Comparison of ENCODE assay signal across 12 cellular contexts in the genomic region with DNA sequence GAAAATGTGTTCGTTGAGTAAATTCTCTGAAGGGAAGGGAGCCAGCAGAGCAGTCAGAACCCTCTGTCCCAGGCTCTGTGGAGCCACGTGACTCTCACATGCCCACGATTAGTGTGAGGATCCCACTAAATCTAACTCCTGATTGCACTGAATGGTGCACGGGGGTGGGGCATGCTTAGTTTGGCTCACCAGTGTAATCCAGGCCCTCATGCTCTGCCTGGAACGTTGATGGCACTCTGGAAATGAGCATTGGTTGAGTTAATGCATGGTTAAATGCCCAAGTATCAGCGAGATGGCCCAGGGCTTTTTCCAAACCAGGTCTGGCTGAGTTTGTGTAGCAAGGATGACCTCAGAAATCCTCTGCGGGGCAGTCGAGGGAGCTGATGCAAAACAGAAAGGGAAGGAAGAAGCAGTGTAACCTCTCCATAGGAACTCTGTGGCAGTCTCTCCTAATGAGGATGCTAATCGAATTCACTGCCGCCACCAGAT.
DNase-seq lines count a peak whose midpoint lies in the region; ATAC-seq and TF ChIP-seq lines count a peak whose summit lies in the region.
"Had no signal": no experiment of that assay in that cellular context is flagged by ENCODE, and none has a peak within 500 bp of the region (broad histone marks: within the 10 kb centered on the region; RNA-seq: fewer than 3 reads in every experiment).

No MANE protein-coding gene starts in this region.

- POLR2A ChIA-PET in activated CD4-positive, alpha-beta T cell treated with anti-CD3 and anti-CD28 coated beads for 36 hours (lab: Charles Lee), result no interaction called here

- no peaks in the 10 kb centered on the region for H3K4me1 Mint-ChIP-seq in activated CD4-positive, alpha-beta T cell treated with anti-CD3 and anti-CD28 coated beads for 36 hours

- no peaks in the 10 kb centered on the region for H3K36me3 Mint-ChIP-seq in activated CD4-positive, alpha-beta T cell treated with anti-CD3 and anti-CD28 coated beads for 36 hours (ENCODE audit: low read depth)

- H3K27me3 ChIP-seq in ascending aorta, result no peaks in the 10 kb centered on the region
- H3K27me3 ChIP-seq in iPS-18a (ENCODE audit: control insufficient read depth, insufficient read depth, low read length), result no peaks in the 10 kb centered on the region
- H3K27me3 ChIP-seq: adrenal gland had no signal

- peak overlapping the region; percentile 8 for H3K9ac ChIP-seq in iPS-18a (ENCODE audit: low read length)

- H3K4me1 ChIP-seq in ascending aorta, result peaks cover 14 to 22% of the 10 kb centered on the region in 2 donors
- peaks cover 42% of the 10 kb centered on the region for H3K4me1 ChIP-seq in iPS-18a (ENCODE audit: control insufficient read depth, low read depth, low read length)

- H3K4me3 Mint-ChIP-seq in activated CD4-positive, alpha-beta T cell treated with anti-CD3 and anti-CD28 coated beads for 36 hours, result no peak overlapping the region
- H3K4me3 Mint-ChIP-seq: CD4-positive, alpha-beta T cell had no signal

- no peak overlapping the region for H3K27ac Mint-ChIP-seq in activated CD4-positive, alpha-beta T cell treated with anti-CD3 and anti-CD28 coated beads for 36 hours
- H3K27ac Mint-ChIP-seq: CD4-positive, alpha-beta T cell had no signal

- ATAC-seq in activated CD4-positive, alpha-beta T cell treated with anti-CD3 and anti-CD28 coated beads for 36 hours, result no peak

- peak overlapping the region; percentile 23 to 51 for H3K27ac ChIP-seq in ascending aorta
- H3K27ac ChIP-seq in iPS-18a (ENCODE audit: low read length), result peak overlapping the region; percentile 32

- H3K9me3 ChIP-seq in ascending aorta (no peaks in the 10 kb centered on the region), iPS-18a (ENCODE audit: control insufficient read depth, low read depth, low read length) (no peaks in the 10 kb centered on the region)
- H3K9me3 ChIP-seq: adrenal gland, HAP-1 had no signal

- CTCF ChIA-PET in activated CD4-positive, alpha-beta T cell treated with anti-CD3 and anti-CD28 coated beads for 36 hours (lab: Charles Lee), result interaction anchor here (1.3 kb wide), 1 partner anchor 87 kb away, joined by 4 read pairs; no protein-coding TSS in a partner anchor

- no peak overlapping the region for H3K4me3 ChIP-seq in ascending aorta
- H3K4me3 ChIP-seq in iPS-18a (ENCODE audit: low read length), result peak overlapping the region; percentile 8
- H3K4me3 ChIP-seq: adrenal gland, HAP-1 had no signal

- intact Hi-C loops in ascending aorta (cut with DNase I), result no loop called here
- intact Hi-C loops in activated CD4-positive, alpha-beta T cell treated with anti-CD3 and anti-CD28 coated beads for 36 hours (cut with DNase I, micrococcal nuclease), result no loop called here

- peak; percentile 7 for DNase-seq in EL
- DNase-seq in ascending aorta (ENCODE audit: low spot score in 2 of 2), result no peak
- DNase-seq in renal cortical epithelial cell (ENCODE audit: low read depth), result peak; percentile 17
- no peak for DNase-seq in COLO829 (ENCODE audit: low spot score)
- no peak for DNase-seq in activated CD4-positive, alpha-beta T cell treated with anti-CD3 and anti-CD28 coated beads for 36 hours
- DNase-seq in HUDEP-2 (lab: John Stamatoyannopoulos, UW; ENCODE audit: unreplicated experiment in 76 of 76), result no peak
- no peak for DNase-seq in LoVo (ENCODE audit: low spot score)
- DNase-seq: CD4-positive, alpha-beta T cell; stimulated activated CD4-positive, alpha-beta T cell treated with anti-CD3 and anti-CD28 coated beads, Interleukin-1b, Interleukin-23, amount 100 ng/mL, for 48 hours had no signal

- no peaks in the 10 kb centered on the region for H3K27me3 Mint-ChIP-seq in activated CD4-positive, alpha-beta T cell treated with anti-CD3 and anti-CD28 coated beads for 36 hours
- H3K27me3 Mint-ChIP-seq: CD4-positive, alpha-beta T cell had no signal

- H3K36me3 ChIP-seq in ascending aorta (no peaks in the 10 kb centered on the region), iPS-18a (ENCODE audit: control insufficient read depth, low read depth, low read length) (no peaks in the 10 kb centered on the region)
- H3K36me3 ChIP-seq: adrenal gland, HAP-1 had no signal

- TF ChIP-seq CTCF in ascending aorta (IDR thresholded peaks at IDR 0.05), result no peak

- H3K9me3 Mint-ChIP-seq in activated CD4-positive, alpha-beta T cell treated with anti-CD3 and anti-CD28 coated beads for 36 hours (ENCODE audit: low read depth), result no peaks in the 10 kb centered on the region
- H3K9me3 Mint-ChIP-seq: CD4-positive, alpha-beta T cell had no signal

Comparison
In these comparisons a context has a peak if more than half of its experiments do, and no peak if none do; other contexts are left out.
1. DNase-seq: peak in EL (single experiment) and renal cortical epithelial cell (single experiment); none in ascending aorta (0 of 2), COLO829 (single experiment), activated CD4-positive, alpha-beta T cell treated with anti-CD3 and anti-CD28 coated beads for 36 hours (single experiment), HUDEP-2 (0 of 76) and LoVo (single experiment).